8 cellular contexts compared by ENCODE assay signal in the genomic region with DNA sequence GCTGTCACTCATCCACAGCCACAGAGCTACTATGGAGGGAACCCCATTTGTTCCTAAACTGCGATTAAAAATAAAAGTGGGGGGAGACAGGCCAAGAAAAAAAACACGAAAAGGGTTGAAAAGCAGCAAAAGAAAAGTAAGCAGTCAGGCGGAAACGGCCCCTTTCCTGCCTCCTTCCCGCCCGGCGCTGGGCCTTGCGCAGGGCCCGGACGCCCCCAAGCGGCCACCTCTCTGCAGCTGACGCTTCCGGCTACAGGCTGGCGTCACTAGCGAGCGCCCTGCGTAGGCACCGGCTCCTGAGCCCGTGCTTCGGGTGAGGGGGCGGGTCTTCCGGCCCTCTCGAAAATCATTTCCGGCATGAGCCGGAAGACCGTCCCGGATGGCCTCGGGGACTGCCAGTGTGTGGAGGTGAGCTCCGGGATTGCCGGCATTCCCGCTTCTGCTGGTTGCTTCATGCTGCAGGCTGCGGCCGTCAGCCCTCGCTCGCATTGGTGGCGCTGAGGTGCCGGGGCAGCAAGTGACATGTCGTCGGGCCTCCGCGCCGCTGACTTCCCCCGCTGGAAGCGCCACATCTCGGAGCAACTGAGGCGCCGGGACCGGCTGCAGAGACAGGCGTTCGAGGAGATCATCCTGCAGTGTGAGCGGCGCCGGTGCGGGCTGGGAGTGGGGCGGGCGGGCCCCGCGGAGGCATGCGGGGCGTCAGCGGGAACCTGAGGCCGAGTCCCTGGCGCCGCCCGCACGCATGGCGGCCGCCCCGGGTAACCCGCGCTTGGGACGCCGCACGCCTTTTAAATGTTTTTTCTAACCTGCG. TPM values are rescaled to one million over a fixed set of nuclear protein-coding genes. Genes with fewer than 3 reads are reported as not detected.
DNase-seq lines count a peak whose midpoint lies in the region; ATAC-seq, FAIRE-seq and TF ChIP-seq lines count a peak whose summit lies in the region.

A gene (plus strand): TSS at position 368 of the 811 bp plus-strand sequence. CDS start 155 bp downstream, at position 523.

- WGBS in H1 (ENCODE audit: extremely low coverage in 1 of 2, insufficient coverage in 1 of 2, insufficient read length in 1 of 2, insufficient replicate concordance in 2 of 2, low coverage in 1 of 2, low lambda C conversion rate in 2 of 2, missing lambda C conversion rate in 1 of 2), 2 experiments = 3% methylated on average over 61 of the region's 75 CpGs; no CpG with 5 or more reads in 1 of the 2 experiments
- WGBS in mesenchymal stem cell = under 1% methylated on average over 63 of the region's 75 CpGs

- H3K9ac ChIP-seq in H1 (replicated peaks in 1 of 4; ENCODE audit: extremely low read depth in 1 of 4, low read depth in 3 of 4, low read length in 3 of 4) (peak within 1 kb of the TSS; percentile 57 to 89 (median 75); a peak in 6 of 7 replicates), mesenchymal stem cell (ENCODE audit: low read length) (peak within 1 kb of the TSS; percentile 94)

- no TSS peak for BruUV-seq in Calu3 (replicated peaks; lab: Mats Ljungman, UMichigan)

- H3K4me3 Mint-ChIP-seq in Calu3 (ENCODE audit: low read depth, unreplicated experiment) = peak within 1 kb of the TSS; percentile 81

- H3K9me3 ChIP-seq in H1 (ENCODE audit: insufficient read depth in 2 of 2, low read depth in 1 of 2, low read length in 1 of 2) (peaks cover 8 to 14% of the 10 kb centered on the region in 2 experiments; a peak in 3 of 4 replicates), mesenchymal stem cell (ENCODE audit: control insufficient read depth, low read length) (no peaks in the 10 kb centered on the region)

- H3K56ac ChIP-seq in H1 (replicated peaks; ENCODE audit: insufficient read length, low read depth, low read length) = no peak within 1 kb of the TSS

- no peak within 1 kb of the TSS for H2BK12ac ChIP-seq in H1 (ENCODE audit: low read depth, low read length)
- H2BK12ac ChIP-seq in mesenchymal stem cell (ENCODE audit: low read length in 2 of 2) = peak within 1 kb of the TSS in 1 of 2 experiments; percentile 57

- H2AFZ ChIP-seq in H1 (ENCODE audit: low read length) (peak within 1 kb of the TSS; percentile 81), mesenchymal stem cell (ENCODE audit: low read depth, low read length) (peak within 1 kb of the TSS; percentile 100)

- POLR2A ChIA-PET in H1 (lab: Charles Lee; ENCODE audit: partially characterized antibody) = interaction anchor here (0.5 to 1.6 kb wide), 6 partner anchors 92 to 398 kb away, joined by 3 to 6 read pairs (median 4); a partner anchor contains a TSS

- H3K36me3 ChIP-seq in H1 (ENCODE audit: control insufficient read depth in 2 of 4, insufficient read depth in 4 of 4, low read length in 3 of 4) (peaks cover 0 to 12% (median 3%) of the 10 kb centered on the region in 4 experiments; a peak in 4 of 8 replicates), mesenchymal stem cell (ENCODE audit: control insufficient read depth in 1 of 2, insufficient read depth in 2 of 2, low read depth in 1 of 2, low read length in 2 of 2) (peaks cover under 1 to 16% of the 10 kb centered on the region in 2 experiments)

- peaks cover 15 to 46% of the 10 kb centered on the region in 2 experiments for H3K79me2 ChIP-seq in H1 (ENCODE audit: control insufficient read depth in 1 of 2, insufficient read depth in 2 of 2, low read length in 2 of 2)

- H4K91ac ChIP-seq in H1 (replicated peaks; ENCODE audit: insufficient read length, low read length) = peak within 1 kb of the TSS; percentile 45
- peak within 1 kb of the TSS; percentile 97 for H4K91ac ChIP-seq in mesenchymal stem cell (ENCODE audit: low read length)

- H4K20me1 ChIP-seq in H1 (replicated peaks in 1 of 2; ENCODE audit: control insufficient read depth in 1 of 2, insufficient read depth in 2 of 2, low read length in 2 of 2) = peaks cover 5% of the 10 kb centered on the region in 2 experiments

- intact Hi-C loops in Calu3 (cut with micrococcal nuclease; ENCODE audit: unreplicated experiment) = loop anchor here (1.0 to 10.0 kb wide), 3 partner anchors 271 to 637 kb away; no protein-coding TSS in a partner anchor

- H3K23ac ChIP-seq in H1 (ENCODE audit: insufficient read length) = no peak within 1 kb of the TSS
- H3K23ac ChIP-seq in mesenchymal stem cell (ENCODE audit: low read length in 2 of 2) = peak within 1 kb of the TSS in 1 of 2 experiments; percentile 85

- no peaks in the 10 kb centered on the region for H3K9me3 Mint-ChIP-seq in Calu3 (ENCODE audit: low read depth, unreplicated experiment)

- ATAC-seq in GM21381 (IDR thresholded peaks at IDR 0.05; ENCODE audit: unreplicated experiment) = peak; percentile 98

- DNase-seq in Calu3 = peak; percentile 97
- DNase-seq in HUDEP-2 (lab: John Stamatoyannopoulos, UW; ENCODE audit: unreplicated experiment in 76 of 76) = peak in 75 of 76 experiments; percentile 26 to 96 (median 90)
- peak; percentile 95 for DNase-seq in NOMO-1 treated with dmso at 0.1 percent for 144 hours (lab: John Stamatoyannopoulos, UW; ENCODE audit: unreplicated experiment)
- peak; percentile 70 to 89 (median 78) for DNase-seq in activated CD8-positive, alpha-beta memory T cell treated with anti-CD3 and anti-CD28 coated beads for 48 hours (ENCODE audit: low read depth in 2 of 3, low spot score in 2 of 3)
- peak; percentile 89 to 90 for DNase-seq in H1 (ENCODE audit: low read depth in 1 of 2, low spot score in 2 of 2)
- DNase-seq in mesenchymal stem cell = peak; percentile 96
- DNase-seq in stimulated activated CD8-positive, alpha-beta memory T cell treated with anti-CD3 and anti-CD28 coated beads, Interleukin-12 subunit alpha, Interleukin-12 subunit beta, amount 100 ng/mL, for 4 hours (ENCODE audit: low read depth) = peak; percentile 92

- H3K4me1 ChIP-seq in H1 (replicated peaks in 1 of 4; ENCODE audit: control insufficient read depth in 3 of 4, insufficient read depth in 4 of 4, low read length in 3 of 4) (0 out of 7 replicates have a peak, but pooled peaks cover 0 to 2% (median 0%) of the 10 kb centered on the region in 4 experiments), mesenchymal stem cell (ENCODE audit: control insufficient read depth, insufficient read depth, low read depth, low read length) (no peaks in the 10 kb centered on the region)

- H2BK15ac ChIP-seq in H1 (ENCODE audit: low read length) = no peak within 1 kb of the TSS
- H2BK15ac ChIP-seq in mesenchymal stem cell (ENCODE audit: low read depth, poor library complexity, severe bottlenecking) = no peak within 1 kb of the TSS

- H3K4me2 ChIP-seq in H1 (ENCODE audit: insufficient read depth in 1 of 2, low read depth in 2 of 2, low read length in 2 of 2) (peak within 1 kb of the TSS; percentile 42 to 76), mesenchymal stem cell (ENCODE audit: low read length, poor library complexity, severe bottlenecking) (peak within 1 kb of the TSS; percentile 89)

- no peak within 1 kb of the TSS for H2BK120ac ChIP-seq in H1 (replicated peaks; ENCODE audit: low read depth, low read length)
- no peak within 1 kb of the TSS for H2BK120ac ChIP-seq in mesenchymal stem cell (ENCODE audit: low read depth, low read length)

- H3K27me3 Mint-ChIP-seq in Calu3 (ENCODE audit: unreplicated experiment) = no peaks in the 10 kb centered on the region

- H2BK5ac ChIP-seq in H1 (ENCODE audit: low read depth, low read length) (peak within 1 kb of the TSS; percentile 77), mesenchymal stem cell (ENCODE audit: low read depth, low read length, poor library complexity, severe bottlenecking) (peak within 1 kb of the TSS; percentile 46)

- H3K27ac ChIP-seq in H1 (ENCODE audit: low read depth, low read length) (peak within 1 kb of the TSS; percentile 76), mesenchymal stem cell (ENCODE audit: low read length, poor library complexity, severe bottlenecking) (peak within 1 kb of the TSS; percentile 58)

- H3K27ac Mint-ChIP-seq in Calu3 (ENCODE audit: unreplicated experiment) = peak within 1 kb of the TSS; percentile 82

- H2BK20ac ChIP-seq in H1 (ENCODE audit: low read length) = no peak within 1 kb of the TSS

- no peak within 1 kb of the TSS for H3K4ac ChIP-seq in H1 (replicated peaks; ENCODE audit: insufficient read length, low read depth, low read length)
- peak within 1 kb of the TSS; percentile 60 to 86 for H3K4ac ChIP-seq in mesenchymal stem cell (ENCODE audit: low read depth in 1 of 2, low read length in 2 of 2)

- H2AK5ac ChIP-seq in H1 (ENCODE audit: low read depth, low read length) (no peak within 1 kb of the TSS), mesenchymal stem cell (ENCODE audit: low read length, severe bottlenecking) (peak within 1 kb of the TSS; percentile 8)

- TF ChIP-seq EP300 in H1 (IDR thresholded peaks at IDR 0.05; ENCODE audit: borderline replicate concordance in 1 of 2, low read depth in 2 of 2, low read length in 2 of 2) = peak in 1 of 2 experiments; percentile 80; a peak in 1 of 3 replicates

- peaks cover 48% of the 10 kb centered on the region for H3K4me1 Mint-ChIP-seq in Calu3 (ENCODE audit: low read depth, unreplicated experiment)

- peak within 1 kb of the TSS; percentile 41 for H4K5ac ChIP-seq in H1 (ENCODE audit: insufficient read length, low read depth, low read length)

- TF ChIP-seq POLR2A in H1 (IDR thresholded peaks at IDR 0.05; ENCODE audit: control extremely low read depth in 1 of 2, low read depth in 2 of 2, low read length in 2 of 2) = peak in 1 of 2 experiments; percentile 90; a peak in 2 of 3 replicates

- H4K8ac ChIP-seq in H1 (ENCODE audit: extremely low read depth, insufficient read depth, low read length) (peak within 1 kb of the TSS; percentile 78; the same call in 1 of the 2 replicates), mesenchymal stem cell (ENCODE audit: low read length) (peak within 1 kb of the TSS; percentile 96)

- H3K27me3 ChIP-seq in H1 (replicated peaks in 1 of 4; ENCODE audit: control insufficient read depth in 3 of 4, extremely low read depth in 1 of 4, insufficient read depth in 3 of 4, low read length in 3 of 4) (peaks cover 0 to 1% (median 0%) of the 10 kb centered on the region in 4 experiments; a peak in 1 of 7 replicates), mesenchymal stem cell (ENCODE audit: control insufficient read depth in 1 of 2, insufficient read depth in 1 of 2, low read length in 2 of 2) (no peaks in the 10 kb centered on the region)

- peaks cover 31% of the 10 kb centered on the region for H3K36me3 Mint-ChIP-seq in Calu3 (ENCODE audit: insufficient read depth, unreplicated experiment)

- no peak for FAIRE-seq in H1 (lab: Jason Lieb, UNC)

- CTCF ChIA-PET in Calu3 (lab: Charles Lee) = interaction anchor here (0.8 to 1.2 kb wide), 4 partner anchors 150 to 361 kb away, joined by 3 to 4 read pairs (median 3); no protein-coding TSS in a partner anchor
- CTCF ChIA-PET in H1 (lab: Charles Lee; ENCODE audit: partially characterized antibody) = interaction anchor here (0.5 to 5.8 kb wide), 36 partner anchors 8 to 672 kb away, joined by 3 to 33 read pairs (median 3); a partner anchor contains a TSS

- H3K14ac ChIP-seq in H1 (ENCODE audit: insufficient read length) = no peak within 1 kb of the TSS
- H3K14ac ChIP-seq in mesenchymal stem cell (ENCODE audit: low read length in 2 of 2) = peak within 1 kb of the TSS in 1 of 2 experiments; percentile 99

- H3K18ac ChIP-seq in H1 (ENCODE audit: extremely low read depth, low read length) (0 out of 2 replicates have a peak within 1 kb of the TSS, but pooled peaks have one; percentile 53), mesenchymal stem cell (ENCODE audit: low read depth in 1 of 2, low read length in 2 of 2) (peak within 1 kb of the TSS; percentile 81 to 99)

- peak; percentile 99 for TF ChIP-seq RAD21 in H1 (IDR thresholded peaks at IDR 0.05 in 1 of 2, conservative IDR thresholded peaks at IDR 0.05 in 1 of 2; ENCODE audit: low read depth in 2 of 2, low read length in 2 of 2)

- H3K4me3 ChIP-seq in H1 (ENCODE audit: extremely low read depth in 1 of 4, insufficient read depth in 2 of 4, low read depth in 3 of 4, low read length in 4 of 4) = peak within 1 kb of the TSS; percentile 66 to 97 (median 86)
- H3K4me3 ChIP-seq in mesenchymal stem cell (ENCODE audit: insufficient read depth in 1 of 2, low read depth in 1 of 2, low read length in 2 of 2) = peak within 1 kb of the TSS; percentile 98 to 99

- TF ChIP-seq CTCF in Calu3 (IDR thresholded peaks at IDR 0.05; ENCODE audit: unreplicated experiment) (peak; percentile 84), H1 (IDR thresholded peaks at IDR 0.05; ENCODE audit: control extremely low read depth in 1 of 3, insufficient read depth in 1 of 3, low read depth in 1 of 3, low read length in 3 of 3) (peak; percentile 91 to 96 (median 94))

- no peaks in the 10 kb centered on the region; the same call in 1 of the 2 replicates for H3K23me2 ChIP-seq in H1 (ENCODE audit: low read depth, low read length)

- H3K79me1 ChIP-seq in H1 (ENCODE audit: low read depth, low read length) = peaks cover 5% of the 10 kb centered on the region; the same call in 1 of the 2 replicates
- peaks cover 6% of the 10 kb centered on the region for H3K79me1 ChIP-seq in mesenchymal stem cell (replicated peaks; ENCODE audit: low read length, poor library complexity, severe bottlenecking)

RNA-seq across cellular contexts. Expression of the gene that starts here (rescaled TPM):
- 45.0 and 47.6 TPM in 2 replicates for total RNA-seq in Calu3 (2022)
- total RNA-seq in H1 (2021; fragmentation: NEBNext Ultra II Directional; extraction: Animal tissue kit (Norgen Biotek cat#: 25700)) = 28.5 and 31.0 TPM in 2 replicates
- polyA plus RNA-seq in H1 (2011; rRNA removed) = 18.3 and 19.8 TPM in 2 replicates
- 28.9 TPM for polyA plus RNA-seq in H1 (2011; cell fraction: cytosol; rRNA removed)
- polyA plus RNA-seq in H1 (2011; cell fraction: nucleus; rRNA removed) = 56.7 TPM
- polyA plus RNA-seq in H1 (2012, experiment 1 of 2) = 18.7 to 22.8 TPM (median 22.5 TPM) in 4 replicates
- polyA plus RNA-seq in H1 (2012, experiment 2 of 2) = 6.5 TPM
- polyA plus RNA-seq in H1 (2013, experiment 1 of 2) = 16.0 TPM
- polyA plus RNA-seq in H1 (2013, experiment 2 of 2) = 15.4 TPM
- polyA minus RNA-seq in H1 (2011; rRNA and poly(A)+ RNA removed) = 27.3 and 34.8 TPM in 2 replicates
- polyA minus RNA-seq in H1 (2011; cell fraction: cytosol; rRNA and poly(A)+ RNA removed) = 22.7 TPM
- polyA minus RNA-seq in H1 (2011; cell fraction: nucleus; rRNA and poly(A)+ RNA removed) = 75.0 TPM
- 16.0 TPM for polyA plus RNA-seq in mesenchymal stem cell (2013, experiment 1 of 2)
- polyA plus RNA-seq in mesenchymal stem cell (2013, experiment 2 of 2) = 14.3 TPM

Comparison
In these comparisons a context has a peak if more than half of its experiments do, and no peak if none do; other contexts are left out.
1. Peak in every context shown above with its lines: DNase-seq, ATAC-seq, H3K4me3 ChIP-seq and H3K27ac ChIP-seq.